ENCODE assay signal across 27 cellular contexts in genomic region chr12:124377981-124378509, GRCh38.
DNase-seq lines count a peak whose midpoint lies in the region; ATAC-seq and TF ChIP-seq lines count a peak whose summit lies in the region.
"Had no signal": no experiment of that assay in that cellular context is flagged by ENCODE, and none has a peak within 500 bp of the region (broad histone marks: within the 10 kb centered on the region; RNA-seq: fewer than 3 reads in every experiment).

No MANE protein-coding gene starts in this region.

- H3K79me2 ChIP-seq in neural progenitor cell (ENCODE audit: low read depth), result no peaks in the 10 kb centered on the region

- H2AFZ ChIP-seq in neural progenitor cell (replicated peaks), result no peak overlapping the region

- H3K27ac ChIP-seq in neural progenitor cell, result no peak overlapping the region
- H3K27ac ChIP-seq in stomach, result peak overlapping the region in 3 of 5 donors; percentile 84 to 95 (median 90)
- H3K27ac ChIP-seq: colonic mucosa, HL-60 had no signal

- H3K36me3 ChIP-seq in neural progenitor cell, result no peaks in the 10 kb centered on the region
- peaks cover 33 to 78% (median 72%) of the 10 kb centered on the region in 4 donors for H3K36me3 ChIP-seq in stomach
- H3K36me3 ChIP-seq: colonic mucosa had no signal

- H3K27me3 ChIP-seq in neural progenitor cell, result no peaks in the 10 kb centered on the region
- H3K27me3 ChIP-seq in stomach, result no peaks in the 10 kb centered on the region
- H3K27me3 ChIP-seq: BE2C, colonic mucosa had no signal

- H3K9me3 ChIP-seq in neural progenitor cell (ENCODE audit: low read depth) (no peaks in the 10 kb centered on the region), stomach (no peaks in the 10 kb centered on the region)
- H3K9me3 ChIP-seq: BE2C, colonic mucosa had no signal

- 94 to 97% (median 95%) methylated on average over 24 to 26 of the region's 26 CpGs for WGBS in stomach, 5 donors

- H3K36me3 Mint-ChIP-seq in activated naive CD4-positive, alpha-beta T cell treated with anti-CD3 and anti-CD28 coated beads, Interleukin-2, amount 50 U/mL, for 72 hours, result no peaks in the 10 kb centered on the region
- peaks cover 7% of the 10 kb centered on the region for H3K36me3 Mint-ChIP-seq in activated naive CD4-positive, alpha-beta T cell treated with anti-CD3 and anti-CD28 coated beads for 36 hours (ENCODE audit: low read depth)
- H3K36me3 Mint-ChIP-seq in activated T-helper 17 cell treated with anti-CD3 and anti-CD28 coated beads, Interleukin-2, amount 50 U/mL, for 72 hours (ENCODE audit: low read depth), result peaks cover 31% of the 10 kb centered on the region
- H3K36me3 Mint-ChIP-seq in neural progenitor cell, result peaks cover 5% of the 10 kb centered on the region

- DNase-seq in activated naive CD4-positive, alpha-beta T cell treated with anti-CD3 and anti-CD28 coated beads, Interleukin-2, amount 50 U/mL, for 72 hours (ENCODE audit: low spot score in 2 of 2), result no peak
- no peak for DNase-seq in activated naive CD4-positive, alpha-beta T cell treated with anti-CD3 and anti-CD28 coated beads for 36 hours
- DNase-seq in neural progenitor cell (ENCODE audit: low spot score) (no peak), stomach (no peak), Ammon's horn (ENCODE audit: low spot score) (no peak), foreskin melanocyte (no peak)
- DNase-seq: activated CD4-positive, alpha-beta memory T cell treated with anti-CD3 and anti-CD28 coated beads, Interleukin-2, amount 10 ng/mL, durations not matched to agents 7 days and 5 days; activated T-cell treated with anti-CD3 and anti-CD28 coated beads, Interleukin-2, amount 50 U/mL, for 1 hour; BE2C; colonic mucosa; DMS53; effector memory CD8-positive, alpha-beta T cell; GOT3; NCI-H1092; NCI-H1930; NCI-H2227 treated with DMSO at 0.1 percent for 48 hours; NCI-H774; nephron progenitor cell; posterior cingulate gyrus; SIG-M5; stimulated activated CD8-positive, alpha-beta memory T cell treated with anti-CD3 and anti-CD28 coated beads, Interleukin-4, amount 100 ng/mL, for 48 hours; substantia nigra; T-cell had no signal

- no peaks in the 10 kb centered on the region for H3F3A ChIP-seq in neural progenitor cell (ENCODE audit: low read depth)

- no peaks in the 10 kb centered on the region for H3K27me3 Mint-ChIP-seq in activated naive CD4-positive, alpha-beta T cell treated with anti-CD3 and anti-CD28 coated beads for 36 hours (ENCODE audit: low read depth)
- H3K27me3 Mint-ChIP-seq in activated T-helper 17 cell treated with anti-CD3 and anti-CD28 coated beads, Interleukin-2, amount 50 U/mL, for 72 hours, result no peaks in the 10 kb centered on the region
- peaks cover 12% of the 10 kb centered on the region for H3K27me3 Mint-ChIP-seq in neural progenitor cell (ENCODE audit: insufficient read depth, low read depth)
- H3K27me3 Mint-ChIP-seq: activated CD4-positive, alpha-beta memory T cell treated with anti-CD3 and anti-CD28 coated beads, Interleukin-2, amount 10 ng/mL, durations not matched to agents 7 days and 5 days; effector memory CD8-positive, alpha-beta T cell; T-cell had no signal

- CTCF ChIA-PET in activated naive CD4-positive, alpha-beta T cell treated with anti-CD3 and anti-CD28 coated beads for 36 hours (lab: Charles Lee), result no interaction called here

- H3K9ac ChIP-seq in neural progenitor cell, result no peak overlapping the region

- TF ChIP-seq EP300 in stomach (IDR thresholded peaks at IDR 0.05), result no peak

- TF ChIP-seq CTCF in neural progenitor cell (IDR thresholded peaks at IDR 0.05), result no peak
- no peak for TF ChIP-seq CTCF in stomach (IDR thresholded peaks at IDR 0.05)

- H4K20me1 ChIP-seq in neural progenitor cell (ENCODE audit: low read depth), result peaks cover 13% of the 10 kb centered on the region

- no peak for TF ChIP-seq POLR2A in stomach (IDR thresholded peaks at IDR 0.05)

- H3K4me3 ChIP-seq in neural progenitor cell (no peak overlapping the region), stomach (no peak overlapping the region)
- H3K4me3 ChIP-seq: colonic mucosa had no signal

- H3K9me3 Mint-ChIP-seq in activated naive CD4-positive, alpha-beta T cell treated with anti-CD3 and anti-CD28 coated beads, Interleukin-2, amount 50 U/mL, for 72 hours, result no peaks in the 10 kb centered on the region
- no peaks in the 10 kb centered on the region for H3K9me3 Mint-ChIP-seq in activated naive CD4-positive, alpha-beta T cell treated with anti-CD3 and anti-CD28 coated beads for 36 hours
- no peaks in the 10 kb centered on the region for H3K9me3 Mint-ChIP-seq in activated T-helper 17 cell treated with anti-CD3 and anti-CD28 coated beads, Interleukin-2, amount 50 U/mL, for 72 hours
- H3K9me3 Mint-ChIP-seq in neural progenitor cell, result no peaks in the 10 kb centered on the region
- H3K9me3 Mint-ChIP-seq: activated CD4-positive, alpha-beta memory T cell treated with anti-CD3 and anti-CD28 coated beads, Interleukin-2, amount 10 ng/mL, durations not matched to agents 7 days and 5 days; effector memory CD8-positive, alpha-beta T cell; nephron progenitor cell; T-cell had no signal

- no peaks in the 10 kb centered on the region for H3K4me1 ChIP-seq in neural progenitor cell
- H3K4me1 ChIP-seq in stomach, result peaks cover 33 to 43% (median 39%) of the 10 kb centered on the region in 4 donors
- H3K4me1 ChIP-seq: BE2C, colonic mucosa had no signal

- no peak overlapping the region for H3K4me2 ChIP-seq in neural progenitor cell

- H3K4me3 Mint-ChIP-seq in activated naive CD4-positive, alpha-beta T cell treated with anti-CD3 and anti-CD28 coated beads for 36 hours, result no peak overlapping the region
- no peak overlapping the region for H3K4me3 Mint-ChIP-seq in activated T-helper 17 cell treated with anti-CD3 and anti-CD28 coated beads, Interleukin-2, amount 50 U/mL, for 72 hours
- no peak overlapping the region for H3K4me3 Mint-ChIP-seq in neural progenitor cell
- H3K4me3 Mint-ChIP-seq: activated CD4-positive, alpha-beta memory T cell treated with anti-CD3 and anti-CD28 coated beads, Interleukin-2, amount 10 ng/mL, durations not matched to agents 7 days and 5 days; effector memory CD8-positive, alpha-beta T cell; nephron progenitor cell; T-cell had no signal

- peak overlapping the region; percentile 12 to 44 for H3K27ac Mint-ChIP-seq in activated naive CD4-positive, alpha-beta T cell treated with anti-CD3 and anti-CD28 coated beads, Interleukin-2, amount 50 U/mL, for 72 hours
- H3K27ac Mint-ChIP-seq in activated naive CD4-positive, alpha-beta T cell treated with anti-CD3 and anti-CD28 coated beads for 36 hours, result no peak overlapping the region
- H3K27ac Mint-ChIP-seq in activated T-helper 17 cell treated with anti-CD3 and anti-CD28 coated beads, Interleukin-2, amount 50 U/mL, for 72 hours, result peak overlapping the region; percentile 28
- peak overlapping the region; percentile 29 for H3K27ac Mint-ChIP-seq in neural progenitor cell
- H3K27ac Mint-ChIP-seq: activated CD4-positive, alpha-beta memory T cell treated with anti-CD3 and anti-CD28 coated beads, Interleukin-2, amount 10 ng/mL, durations not matched to agents 7 days and 5 days; nephron progenitor cell; T-cell had no signal

- no peak for ATAC-seq in activated naive CD4-positive, alpha-beta T cell treated with anti-CD3 and anti-CD28 coated beads, Interleukin-2, amount 50 U/mL, for 72 hours
- no peak for ATAC-seq in activated T-helper 17 cell treated with anti-CD3 and anti-CD28 coated beads, Interleukin-2, amount 50 U/mL, for 72 hours (replicated peaks)
- no peak for ATAC-seq in HG03354 (IDR thresholded peaks at IDR 0.05; ENCODE audit: poor library complexity, severe bottlenecking, unreplicated experiment)
- ATAC-seq: activated CD4-positive, CD25-positive, alpha-beta regulatory T cell treated with anti-CD3 and anti-CD28 coated beads, Interleukin-2, amount 50 U/mL, for 24 hours; effector memory CD8-positive, alpha-beta T cell; T-cell had no signal

- intact Hi-C loops in activated naive CD4-positive, alpha-beta T cell treated with anti-CD3 and anti-CD28 coated beads for 36 hours (cut with micrococcal nuclease), result no loop called here
- intact Hi-C loops in stomach (cut with DNase I; ENCODE audit: low total_unique reads), result no loop called here

- no peaks in the 10 kb centered on the region for H3K4me1 Mint-ChIP-seq in activated naive CD4-positive, alpha-beta T cell treated with anti-CD3 and anti-CD28 coated beads for 36 hours (ENCODE audit: low read depth)
- H3K4me1 Mint-ChIP-seq in activated T-helper 17 cell treated with anti-CD3 and anti-CD28 coated beads, Interleukin-2, amount 50 U/mL, for 72 hours, result peaks cover 5% of the 10 kb centered on the region
- H3K4me1 Mint-ChIP-seq in neural progenitor cell, result peaks cover 9% of the 10 kb centered on the region
- H3K4me1 Mint-ChIP-seq: activated CD4-positive, alpha-beta memory T cell treated with anti-CD3 and anti-CD28 coated beads, Interleukin-2, amount 10 ng/mL, durations not matched to agents 7 days and 5 days; T-cell had no signal
